In the genomic region with DNA sequence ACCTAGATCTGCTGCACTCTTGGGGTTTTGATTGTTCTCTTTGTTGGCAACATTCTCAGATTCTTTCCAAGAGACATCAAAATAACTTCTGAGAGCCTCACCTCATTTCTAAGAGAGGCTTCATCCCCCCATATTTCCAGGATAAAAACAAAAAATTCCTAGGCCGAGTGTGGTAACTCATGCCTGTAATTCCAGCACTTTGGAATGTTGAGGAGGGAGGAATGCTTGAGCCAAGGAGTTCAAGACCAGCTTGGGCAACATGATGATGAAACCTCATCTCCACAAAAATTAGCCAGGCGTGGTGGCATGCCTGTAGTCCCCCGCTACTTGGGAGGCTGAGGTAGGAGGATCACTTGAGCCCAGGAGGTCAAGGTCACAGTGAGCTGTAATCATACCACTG, we compare ENCODE assay signal across 25 cellular contexts.
DNase-seq lines count a peak whose midpoint lies in the region; ATAC-seq and TF ChIP-seq lines count a peak whose summit lies in the region.
"Had no signal": no experiment of that assay in that cellular context is flagged by ENCODE, and none has a peak within 500 bp of the region (broad histone marks: within the 10 kb centered on the region; RNA-seq: fewer than 3 reads in every experiment).

No MANE protein-coding gene starts in this region.

- H3K9ac ChIP-seq in mesendoderm (ENCODE audit: low read length), result no peak overlapping the region
- H3K9ac ChIP-seq: parathyroid adenoma had no signal

- peak overlapping the region; percentile 41 for H3K4me3 Mint-ChIP-seq in activated T-cell treated with anti-CD3 and anti-CD28 coated beads, Interleukin-2, amount 50 U/mL, for 4 hours
- peak overlapping the region; percentile 80 for H3K4me3 Mint-ChIP-seq in activated T-helper 17 cell treated with anti-CD3 and anti-CD28 coated beads, Interleukin-2, amount 50 U/mL, for 72 hours
- H3K4me3 Mint-ChIP-seq: mesothelial cell of epicardium; nephron progenitor cell; stimulated activated naive B cell treated with anti-CD40 and anti-IgM and Interleukin-4, amounts not matched to agents 10 μg/mL and 1 μg/mL and 100 μg/mL, for 72 hours had no signal

- H3K79me2 ChIP-seq in mesendoderm (ENCODE audit: control insufficient read depth, insufficient read depth, low read length), result no peaks in the 10 kb centered on the region
- H3K79me2 ChIP-seq: parathyroid adenoma had no signal

- no peak overlapping the region for H2BK5ac ChIP-seq in mesendoderm (ENCODE audit: low read length)

- H3K27ac Mint-ChIP-seq in activated T-helper 17 cell treated with anti-CD3 and anti-CD28 coated beads, Interleukin-2, amount 50 U/mL, for 72 hours, result peak overlapping the region; percentile 93
- H3K27ac Mint-ChIP-seq: stimulated activated naive B cell treated with anti-CD40 and anti-IgM and Interleukin-4, amounts not matched to agents 10 μg/mL and 1 μg/mL and 100 μg/mL, for 72 hours had no signal

- ATAC-seq in activated T-cell treated with anti-CD3 and anti-CD28 coated beads, Interleukin-2, amount 50 U/mL, for 4 hours, result no peak
- ATAC-seq in activated T-helper 17 cell treated with anti-CD3 and anti-CD28 coated beads, Interleukin-2, amount 50 U/mL, for 72 hours (replicated peaks), result no peak
- ATAC-seq: left colon; stimulated activated naive B cell treated with anti-CD40 and anti-IgM and Interleukin-4, amounts not matched to agents 10 μg/mL and 1 μg/mL and 100 μg/mL, for 72 hours had no signal

- H4K5ac ChIP-seq in mesendoderm (ENCODE audit: low read length), result no peak overlapping the region

- WGBS in mesendoderm (ENCODE audit: extremely low coverage, insufficient coverage, low lambda C conversion rate), result no CpG with 5 or more reads among the region's 3 CpGs

- H3K18ac ChIP-seq in mesendoderm (ENCODE audit: low read length), result no peak overlapping the region

- peaks cover 83% of the 10 kb centered on the region for H3K4me1 Mint-ChIP-seq in activated T-cell treated with anti-CD3 and anti-CD28 coated beads, Interleukin-2, amount 50 U/mL, for 4 hours (ENCODE audit: low read depth)
- H3K4me1 Mint-ChIP-seq in activated T-helper 17 cell treated with anti-CD3 and anti-CD28 coated beads, Interleukin-2, amount 50 U/mL, for 72 hours, result peaks cover 68% of the 10 kb centered on the region
- H3K4me1 Mint-ChIP-seq: stimulated activated naive B cell treated with anti-CD40 and anti-IgM and Interleukin-4, amounts not matched to agents 10 μg/mL and 1 μg/mL and 100 μg/mL, for 72 hours had no signal

- no peak overlapping the region for H4K8ac ChIP-seq in mesendoderm (ENCODE audit: low read depth, low read length)

- no peak overlapping the region for H2BK120ac ChIP-seq in mesendoderm (ENCODE audit: low read depth, low read length)

- H3K56ac ChIP-seq in mesendoderm (ENCODE audit: low read length), result no peak overlapping the region

- no peak overlapping the region for H3K4me2 ChIP-seq in mesendoderm (ENCODE audit: low read length)

- peaks cover 26% of the 10 kb centered on the region for H3K36me3 Mint-ChIP-seq in activated T-cell treated with anti-CD3 and anti-CD28 coated beads, Interleukin-2, amount 50 U/mL, for 4 hours (ENCODE audit: insufficient read depth)
- peaks cover 43% of the 10 kb centered on the region for H3K36me3 Mint-ChIP-seq in activated T-helper 17 cell treated with anti-CD3 and anti-CD28 coated beads, Interleukin-2, amount 50 U/mL, for 72 hours (ENCODE audit: low read depth)
- H3K36me3 Mint-ChIP-seq: stimulated activated naive B cell treated with anti-CD40 and anti-IgM and Interleukin-4, amounts not matched to agents 10 μg/mL and 1 μg/mL and 100 μg/mL, for 72 hours had no signal

- H3K27me3 ChIP-seq in mesendoderm (ENCODE audit: insufficient read depth, low read length, poor library complexity), result no peaks in the 10 kb centered on the region
- H3K27me3 ChIP-seq in Peyer's patch, result no peaks in the 10 kb centered on the region
- H3K27me3 ChIP-seq: esophagus muscularis mucosa, sigmoid colon, tibial artery had no signal

- no peaks in the 10 kb centered on the region for H3K79me1 ChIP-seq in mesendoderm (ENCODE audit: low read length)

- H3K36me3 ChIP-seq in mesendoderm (ENCODE audit: control insufficient read depth, insufficient read depth, low read length), result no peaks in the 10 kb centered on the region
- no peaks in the 10 kb centered on the region for H3K36me3 ChIP-seq in Peyer's patch
- H3K36me3 ChIP-seq: esophagus muscularis mucosa, sigmoid colon, tibial artery had no signal

- H3K9me3 ChIP-seq in Peyer's patch, result no peaks in the 10 kb centered on the region
- H3K9me3 ChIP-seq: esophagus muscularis mucosa, tibial artery had no signal

- H3K27ac ChIP-seq in mesendoderm (ENCODE audit: low read depth, low read length) (no peak overlapping the region), Peyer's patch (no peak overlapping the region)
- H3K27ac ChIP-seq: C4-2B, esophagus muscularis mucosa, parathyroid adenoma, sigmoid colon, tibial artery had no signal

- H3K27me3 Mint-ChIP-seq in activated T-cell treated with anti-CD3 and anti-CD28 coated beads, Interleukin-2, amount 50 U/mL, for 4 hours (ENCODE audit: low read depth), result no peaks in the 10 kb centered on the region
- H3K27me3 Mint-ChIP-seq in activated T-helper 17 cell treated with anti-CD3 and anti-CD28 coated beads, Interleukin-2, amount 50 U/mL, for 72 hours, result no peaks in the 10 kb centered on the region
- H3K27me3 Mint-ChIP-seq: stimulated activated naive B cell treated with anti-CD40 and anti-IgM and Interleukin-4, amounts not matched to agents 10 μg/mL and 1 μg/mL and 100 μg/mL, for 72 hours had no signal

- H3K4ac ChIP-seq in mesendoderm (ENCODE audit: low read depth, low read length), result no peak overlapping the region

- TF ChIP-seq POLR2A in Peyer's patch (IDR thresholded peaks at IDR 0.05), result no peak

- no peak for TF ChIP-seq CTCF in Peyer's patch (IDR thresholded peaks at IDR 0.05)

- H3K4me1 ChIP-seq in mesendoderm (ENCODE audit: control insufficient read depth, low read depth, low read length) (no peaks in the 10 kb centered on the region), Peyer's patch (peaks cover 0 to 3% (median 0%) of the 10 kb centered on the region in 4 donors)
- H3K4me1 ChIP-seq: parathyroid adenoma had no signal

- no peak for DNase-seq in activated T-cell treated with anti-CD3 and anti-CD28 coated beads, Interleukin-2, amount 50 U/mL, for 4 hours
- no peak for DNase-seq in activated T-cell treated with anti-CD3 and anti-CD28 coated beads for 4 hours
- DNase-seq in EL, result peak; percentile 44
- DNase-seq in mesendoderm, result peak; percentile 46
- DNase-seq in Peyer's patch, result no peak
- no peak for DNase-seq in NCI-H1417 (lab: John Stamatoyannopoulos, UW)
- DNase-seq in medulla oblongata (ENCODE audit: extremely low spot score), result no peak
- DNase-seq: ACHN; DMS153; effector CD8-positive, alpha-beta T cell; IMR-90; left colon; MM.1S; NCI-H2171 treated with DMSO at 0.1 percent for 48 hours; NCI-H69; nephron progenitor cell; SHP77; sigmoid colon; stimulated activated naive B cell treated with anti-CD40 and anti-IgM and Interleukin-4, amounts not matched to agents 10 μg/mL and 1 μg/mL and 100 μg/mL, for 72 hours; tibial artery had no signal

- H3K4me3 ChIP-seq in mesendoderm (ENCODE audit: low read length), result no peak overlapping the region
- no peak overlapping the region for H3K4me3 ChIP-seq in Peyer's patch
- H3K4me3 ChIP-seq: esophagus muscularis mucosa, sigmoid colon, tibial artery had no signal

- no peak overlapping the region for H2AK5ac ChIP-seq in mesendoderm (ENCODE audit: low read length)

- peaks cover 13% of the 10 kb centered on the region for H3K9me3 Mint-ChIP-seq in activated T-cell treated with anti-CD3 and anti-CD28 coated beads, Interleukin-2, amount 50 U/mL, for 4 hours
- peaks cover 10% of the 10 kb centered on the region for H3K9me3 Mint-ChIP-seq in activated T-helper 17 cell treated with anti-CD3 and anti-CD28 coated beads, Interleukin-2, amount 50 U/mL, for 72 hours

- no peak overlapping the region for H3K23ac ChIP-seq in mesendoderm (ENCODE audit: low read length)

- no peak overlapping the region for H2BK15ac ChIP-seq in mesendoderm (replicated peaks; ENCODE audit: low read depth)

Comparison
In these comparisons a context has a peak if more than half of its experiments do, and no peak if none do; other contexts are left out.
1. DNase-seq: peak in EL (single experiment) and mesendoderm (single experiment); none in activated T-cell treated with anti-CD3 and anti-CD28 coated beads, Interleukin-2, amount 50 U/mL, for 4 hours (single experiment), activated T-cell treated with anti-CD3 and anti-CD28 coated beads for 4 hours (single experiment), Peyer's patch (0 of 3), NCI-H1417 (0 of 3) and medulla oblongata (single experiment).